In the genomic region with DNA sequence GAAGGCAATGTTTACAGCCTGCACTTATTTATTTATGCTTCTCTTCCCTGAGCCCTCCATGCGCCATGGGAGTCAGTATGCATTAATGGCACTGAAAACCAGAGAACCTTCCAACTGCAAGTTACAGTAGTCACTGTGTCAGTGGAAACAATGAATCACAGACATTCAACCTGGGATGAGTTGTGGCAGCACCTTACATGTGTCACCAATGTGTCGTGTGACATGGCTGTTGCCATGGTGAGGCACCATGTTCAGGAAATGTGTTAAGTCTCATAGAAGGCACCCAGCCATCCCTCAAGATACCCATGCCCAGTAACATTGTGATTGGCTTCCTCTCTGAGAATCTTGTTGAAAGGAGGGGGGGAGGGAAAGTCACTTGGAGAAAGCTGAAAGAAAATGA, we compare ENCODE assay signal across 9 cellular contexts.
DNase-seq lines count a peak whose midpoint lies in the region; ATAC-seq, FAIRE-seq and TF ChIP-seq lines count a peak whose summit lies in the region.
"Had no signal": no experiment of that assay in that cellular context is flagged by ENCODE, and none has a peak within 500 bp of the region (broad histone marks: within the 10 kb centered on the region; RNA-seq: fewer than 3 reads in every experiment).

No MANE protein-coding gene starts in this region.

- FAIRE-seq in RCC 7860 (lab: Jason Lieb, UNC): no peak

- ATAC-seq in esophagus mucosa (peak; percentile 82), HG02970 (IDR thresholded peaks at IDR 0.05; ENCODE audit: low FRiP score, unreplicated experiment) (no peak)

- peak; percentile 62 for DNase-seq in RCC 7860 (ENCODE audit: low spot score)
- peak; percentile 73 for DNase-seq in activated CD8-positive, alpha-beta memory T cell treated with anti-CD3 and anti-CD28 coated beads, Interleukin-2, amount 50 U/mL, for 4 hours
- DNase-seq in stimulated activated CD4-positive, alpha-beta T cell treated with anti-CD3 and anti-CD28 coated beads, TNF-alpha, amount 100 ng/mL, for 4 hours (ENCODE audit: low read depth in 3 of 3): peak in 2 of 3 experiments; percentile 59
- DNase-seq in cortex of kidney (lab: John Stamatoyannopoulos, UW): no peak
- DNase-seq in GM10248 (ENCODE audit: extremely low spot score): no peak
- DNase-seq in HPDE6-E6E7 (ENCODE audit: extremely low spot score): no peak
- DNase-seq: DND-41 had no signal

- CTCF ChIA-PET in GM10248 (lab: Yijun Ruan, JAX): interaction anchor here (1.6 kb wide), 1 partner anchor 13 kb away, joined by 6 read pairs; no protein-coding TSS in a partner anchor

- no peak for TF ChIP-seq CTCF in GM10248 (IDR thresholded peaks at IDR 0.05; ENCODE audit: control extremely low read depth, extremely low read depth, low read depth, missing control alignments)

- POLR2A ChIA-PET in GM10248 (lab: Yijun Ruan, JAX): no interaction called here

Comparison
In these comparisons a context has a peak if more than half of its experiments do, and no peak if none do; other contexts are left out.
1. DNase-seq: peak in RCC 7860 (single experiment), activated CD8-positive, alpha-beta memory T cell treated with anti-CD3 and anti-CD28 coated beads, Interleukin-2, amount 50 U/mL, for 4 hours (single experiment) and stimulated activated CD4-positive, alpha-beta T cell treated with anti-CD3 and anti-CD28 coated beads, TNF-alpha, amount 100 ng/mL, for 4 hours (2 of 3); none in cortex of kidney (single experiment), GM10248 (single experiment) and HPDE6-E6E7 (single experiment).